ENCODE assay signal across 10 cellular contexts in genomic region chr10:86888585-86889381, GRCh38.
A peak's percentile ranks its signal among the peaks of the same experiment; 100 is the strongest.
DNase-seq lines count a peak whose midpoint lies in the region; ATAC-seq and TF ChIP-seq lines count a peak whose summit lies in the region.
"Had no signal": no experiment of that assay in that cellular context is flagged by ENCODE, and none has a peak within 500 bp of the region (broad histone marks: within the 10 kb centered on the region; RNA-seq: fewer than 3 reads in every experiment).

No MANE protein-coding gene starts in this region.

- H3K4me2 ChIP-seq in mesendoderm (ENCODE audit: low read length), result no peak overlapping the region

- H3K4me3 ChIP-seq in GM12865 (ENCODE audit: low read depth, low read length), result no peak overlapping the region
- H3K4me3 ChIP-seq in HUES48 (ENCODE audit: low read depth, low read length), result no peak overlapping the region
- no peak overlapping the region for H3K4me3 ChIP-seq in ascending aorta
- H3K4me3 ChIP-seq in mesendoderm (ENCODE audit: low read length), result no peak overlapping the region

- no peak overlapping the region for H2BK15ac ChIP-seq in mesendoderm (replicated peaks; ENCODE audit: low read depth)

- H3K27ac Mint-ChIP-seq in nephron progenitor cell, result peak overlapping the region; percentile 31
- H3K27ac Mint-ChIP-seq: T-cell had no signal

- H3K9ac ChIP-seq in HUES48 (ENCODE audit: low read depth, low read length) (no peak overlapping the region), mesendoderm (ENCODE audit: low read length) (no peak overlapping the region)
- H3K9ac ChIP-seq: parathyroid adenoma had no signal

- no peak overlapping the region for H2BK120ac ChIP-seq in mesendoderm (ENCODE audit: low read depth, low read length)

- H3K27me3 Mint-ChIP-seq in nephron progenitor cell (ENCODE audit: low read depth, poor library complexity), result peaks cover 2% of the 10 kb centered on the region
- H3K27me3 Mint-ChIP-seq: T-cell had no signal

- DNase-seq in GM12865 (ENCODE audit: low read depth) (peak; percentile 86), ascending aorta (ENCODE audit: low spot score in 2 of 2) (no peak), nephron progenitor cell (no peak), cerebellum (ENCODE audit: low spot score) (no peak), cortex of kidney (lab: John Stamatoyannopoulos, UW) (no peak), mesendoderm (no peak)
- DNase-seq: T-cell had no signal

- no peak overlapping the region for H3K23ac ChIP-seq in mesendoderm (ENCODE audit: low read length)

- H3K18ac ChIP-seq in mesendoderm (ENCODE audit: low read length), result no peak overlapping the region

- H4K5ac ChIP-seq in mesendoderm (ENCODE audit: low read length), result no peak overlapping the region

- peaks cover 50% of the 10 kb centered on the region for H3K36me3 Mint-ChIP-seq in nephron progenitor cell (ENCODE audit: low read depth)

- H3K36me3 ChIP-seq in HUES48 (ENCODE audit: control insufficient read depth, insufficient read depth, low read length), result peaks cover 38% of the 10 kb centered on the region
- H3K36me3 ChIP-seq in ascending aorta, result peaks cover 9 to 15% of the 10 kb centered on the region in 2 donors
- no peaks in the 10 kb centered on the region for H3K36me3 ChIP-seq in mesendoderm (ENCODE audit: control insufficient read depth, insufficient read depth, low read length)

- H3K27me3 ChIP-seq in HUES48 (ENCODE audit: control insufficient read depth, insufficient read depth, low read length) (no peaks in the 10 kb centered on the region), ascending aorta (no peaks in the 10 kb centered on the region), mesendoderm (ENCODE audit: insufficient read depth, low read length, poor library complexity) (no peaks in the 10 kb centered on the region)

- H3K4me1 Mint-ChIP-seq in nephron progenitor cell, result no peaks in the 10 kb centered on the region

- no peak overlapping the region for H3K56ac ChIP-seq in mesendoderm (ENCODE audit: low read length)

- peak overlapping the region; percentile 5 for H3K27ac ChIP-seq in HUES48 (ENCODE audit: low read depth, low read length)
- peak overlapping the region; percentile 28 to 69 for H3K27ac ChIP-seq in ascending aorta
- H3K27ac ChIP-seq in mesendoderm (ENCODE audit: low read depth, low read length), result no peak overlapping the region
- H3K27ac ChIP-seq: parathyroid adenoma had no signal

- no peak overlapping the region for H3K4ac ChIP-seq in mesendoderm (ENCODE audit: low read depth, low read length)

- no peak overlapping the region for H4K8ac ChIP-seq in mesendoderm (ENCODE audit: low read depth, low read length)

- peaks cover 4% of the 10 kb centered on the region for H3K79me1 ChIP-seq in mesendoderm (ENCODE audit: low read length)

- no peak overlapping the region for H2BK5ac ChIP-seq in mesendoderm (ENCODE audit: low read length)

- intact Hi-C loops in ascending aorta (cut with DNase I), result no loop called here

- no peaks in the 10 kb centered on the region for H3K4me1 ChIP-seq in HUES48 (ENCODE audit: control insufficient read depth, insufficient read depth, low read length)
- peaks cover 0 to 11% of the 10 kb centered on the region in 2 donors for H3K4me1 ChIP-seq in ascending aorta
- H3K4me1 ChIP-seq in mesendoderm (ENCODE audit: control insufficient read depth, low read depth, low read length), result no peaks in the 10 kb centered on the region
- H3K4me1 ChIP-seq: parathyroid adenoma had no signal

- H3K9me3 Mint-ChIP-seq in nephron progenitor cell, result no peaks in the 10 kb centered on the region
- H3K9me3 Mint-ChIP-seq: T-cell had no signal

- no peak overlapping the region for H2AK5ac ChIP-seq in mesendoderm (ENCODE audit: low read length)

- H3K79me2 ChIP-seq in mesendoderm (ENCODE audit: control insufficient read depth, insufficient read depth, low read length), result peaks cover 21% of the 10 kb centered on the region

- no peak overlapping the region for H3K4me3 Mint-ChIP-seq in nephron progenitor cell
- H3K4me3 Mint-ChIP-seq: T-cell had no signal

- no peak for TF ChIP-seq CTCF in GM12865 (IDR thresholded peaks at IDR 0.05; ENCODE audit: insufficient read depth, low read depth, low read length, missing control alignments)
- no peak for TF ChIP-seq CTCF in ascending aorta (IDR thresholded peaks at IDR 0.05)
- no peak for TF ChIP-seq CTCF in nephron progenitor cell (IDR thresholded peaks at IDR 0.05)

- peak; percentile 97 for ATAC-seq in GM21576 (IDR thresholded peaks at IDR 0.05; ENCODE audit: unreplicated experiment)

- H3K9me3 ChIP-seq in HUES48 (ENCODE audit: control insufficient read depth, insufficient read depth, low read length) (no peaks in the 10 kb centered on the region), ascending aorta (no peaks in the 10 kb centered on the region)

- WGBS in mesendoderm (ENCODE audit: extremely low coverage, insufficient coverage, low lambda C conversion rate), result no CpG with 5 or more reads among the region's 7 CpGs
